In genomic region chr20:2741463-2741862, GRCh38 we compare ENCODE assay signal across 22 cellular contexts. TPM values are rescaled to one million over a fixed set of nuclear protein-coding genes. Genes with fewer than 3 reads are reported as not detected.
DNase-seq lines count a peak whose midpoint lies in the region; ATAC-seq and TF ChIP-seq lines count a peak whose summit lies in the region.
"Had no signal": no experiment of that assay in that cellular context is flagged by ENCODE, and none has a peak within 500 bp of the region (broad histone marks: within the 10 kb centered on the region; RNA-seq: fewer than 3 reads in every experiment).

No MANE protein-coding gene starts in this region.

- intact Hi-C loops in CD4-positive, alpha-beta T cell (cut with DNase I, micrococcal nuclease): loop anchor here (1.0 to 10.0 kb wide), 3 partner anchors 12 to 219 kb away; no protein-coding TSS in a partner anchor
- intact Hi-C loops in activated CD8-positive, alpha-beta T cell treated with anti-CD3 and anti-CD28 coated beads for 36 hours (cut with micrococcal nuclease): no loop called here

- no peak overlapping the region; a peak in 1 of 22 replicates for H3K27ac ChIP-seq in BLaER1 treated with 17β-estradiol and CSF1 and Interleukin-3, amounts not matched to agents 10 nM and 100 nM
- peak overlapping the region; percentile 47 for H3K27ac ChIP-seq in CD4-positive, alpha-beta T cell (ENCODE audit: low read depth, low read length)
- H3K27ac ChIP-seq in effector memory CD4-positive, alpha-beta T cell (ENCODE audit: insufficient read depth, low read length, poor library complexity, severe bottlenecking): peak overlapping the region; percentile 23
- H3K27ac ChIP-seq in SK-N-SH (ENCODE audit: low read depth in 2 of 2, low read length in 1 of 2): no peak overlapping the region
- H3K27ac ChIP-seq: ascending aorta, GM23248, HL-60, KMS-11 had no signal

- H3K4me3 Mint-ChIP-seq in CD4-positive, alpha-beta T cell: peak overlapping the region; percentile 69
- H3K4me3 Mint-ChIP-seq in activated CD8-positive, alpha-beta T cell treated with anti-CD3 and anti-CD28 coated beads for 36 hours: peak overlapping the region; percentile 49
- H3K4me3 Mint-ChIP-seq: neural crest cell had no signal

- CTCF ChIA-PET in CD4-positive, alpha-beta T cell (lab: Charles Lee): interaction anchor here (1.2 to 4.1 kb wide), 6 partner anchors 11 to 53 kb away, joined by 3 to 31 read pairs (median 14); no protein-coding TSS in a partner anchor
- CTCF ChIA-PET in activated CD8-positive, alpha-beta T cell treated with anti-CD3 and anti-CD28 coated beads for 36 hours (lab: Charles Lee): interaction anchor here (0.8 to 7.2 kb wide), 15 partner anchors 8 to 969 kb away, joined by 3 to 110 read pairs (median 5); partner anchors contain the start of genes EBF4 and TMEM239
- CTCF ChIA-PET in SK-N-SH (lab: Yijun Ruan, JAX): interaction anchor here (0.7 to 2.2 kb wide), 7 partner anchors 10 to 95 kb away, joined by 3 to 10 read pairs (median 4); no protein-coding TSS in a partner anchor

- no peaks in the 10 kb centered on the region for H3K9me3 ChIP-seq in BLaER1 treated with 17β-estradiol and CSF1 and Interleukin-3, amounts not matched to agents 10 nM and 100 nM (replicated peaks in 1 of 11)
- H3K9me3 ChIP-seq in CD4-positive, alpha-beta T cell (ENCODE audit: control insufficient read depth, low read length): no peaks in the 10 kb centered on the region
- H3K9me3 ChIP-seq in effector memory CD4-positive, alpha-beta T cell (ENCODE audit: control insufficient read depth, low read length): no peaks in the 10 kb centered on the region
- H3K9me3 ChIP-seq in SK-N-SH: no peaks in the 10 kb centered on the region
- H3K9me3 ChIP-seq: ascending aorta had no signal

- no peak for TF ChIP-seq RAD21 in SK-N-SH (IDR thresholded peaks at IDR 0.05; ENCODE audit: low read length)

- no peak overlapping the region for H3K9ac ChIP-seq in BLaER1 treated with 17β-estradiol and CSF1 and Interleukin-3, amounts not matched to agents 10 nM and 100 nM
- H3K9ac ChIP-seq in SK-N-SH: no peak overlapping the region
- H3K9ac ChIP-seq: GM23248, KMS-11 had no signal

- H3K4me2 ChIP-seq in BLaER1 treated with 17β-estradiol and CSF1 and Interleukin-3, amounts not matched to agents 10 nM and 100 nM: peak overlapping the region; percentile 8 to 69 (median 56); a peak in 20 of 22 replicates
- no peak overlapping the region for H3K4me2 ChIP-seq in SK-N-SH
- H3K4me2 ChIP-seq: KMS-11 had no signal

- POLR2A ChIA-PET in CD4-positive, alpha-beta T cell (lab: Charles Lee): interaction anchor here (0.6 to 5.3 kb wide), 18 partner anchors 8 to 667 kb away, joined by 3 to 178 read pairs (median 10); partner anchors contain the start of genes EBF4, FASTKD5, IDH3B and NOP56
- POLR2A ChIA-PET in activated CD8-positive, alpha-beta T cell treated with anti-CD3 and anti-CD28 coated beads for 36 hours (lab: Charles Lee): interaction anchor here (0.9 to 2.9 kb wide), 8 partner anchors 11 to 87 kb away, joined by 3 to 18 read pairs (median 6); partner anchors contain the start of gene IDH3B
- POLR2A ChIA-PET in SK-N-SH (lab: Yijun Ruan, JAX): no interaction called here

- no peaks in the 10 kb centered on the region for H4K20me1 ChIP-seq in BLaER1 treated with 17β-estradiol and CSF1 and Interleukin-3, amounts not matched to agents 10 nM and 100 nM
- no peaks in the 10 kb centered on the region for H4K20me1 ChIP-seq in SK-N-SH (ENCODE audit: insufficient read depth)

- no peaks in the 10 kb centered on the region for H3K36me3 Mint-ChIP-seq in CD4-positive, alpha-beta T cell (ENCODE audit: low read depth)
- H3K36me3 Mint-ChIP-seq in activated CD8-positive, alpha-beta T cell treated with anti-CD3 and anti-CD28 coated beads for 36 hours (ENCODE audit: low read depth): no peaks in the 10 kb centered on the region

- H3F3A ChIP-seq in SK-N-SH (replicated peaks; ENCODE audit: insufficient read depth): no peaks in the 10 kb centered on the region

- peaks cover 9 to 35% (median 26%) of the 10 kb centered on the region in 10 experiments for H3K4me1 ChIP-seq in BLaER1 treated with 17β-estradiol and CSF1 and Interleukin-3, amounts not matched to agents 10 nM and 100 nM
- H3K4me1 ChIP-seq in effector memory CD4-positive, alpha-beta T cell (ENCODE audit: control insufficient read depth, insufficient read depth, low read length, poor library complexity, severe bottlenecking): peaks cover 29% of the 10 kb centered on the region
- no peaks in the 10 kb centered on the region for H3K4me1 ChIP-seq in SK-N-SH (ENCODE audit: control insufficient read depth in 1 of 2, insufficient read depth in 2 of 2, low read depth in 1 of 2, low read length in 1 of 2)
- H3K4me1 ChIP-seq: ascending aorta had no signal

- 70% methylated on average over 3 of the region's 3 CpGs for WGBS in SK-N-SH (ENCODE audit: low lambda C conversion rate)

- peak in 3 of 10 experiments; percentile 29 to 35 (median 33) for DNase-seq in CD4-positive, alpha-beta T cell
- DNase-seq in activated CD8-positive, alpha-beta T cell treated with anti-CD3 and anti-CD28 coated beads for 36 hours: peak; percentile 81
- no peak for DNase-seq in effector memory CD4-positive, alpha-beta T cell
- DNase-seq in cerebellar cortex (ENCODE audit: low spot score) (no peak), SKM-1 (lab: John Stamatoyannopoulos, UW; ENCODE audit: unreplicated experiment) (no peak), SK-N-SH (no peak)
- DNase-seq: cortex of kidney, erythroblast, GM23248, mammary epithelial cell, NCI-H1436, NCI-H446, retina, SHP77, T1000, trophoblast cell had no signal

- H3K79me2 ChIP-seq in SK-N-SH (ENCODE audit: insufficient read depth): no peaks in the 10 kb centered on the region

- H2AFZ ChIP-seq in SK-N-SH (ENCODE audit: low read depth): no peak overlapping the region
- H2AFZ ChIP-seq: GM23248 had no signal

- H3K9me2 ChIP-seq in SK-N-SH: no peaks in the 10 kb centered on the region

- H3K4me1 Mint-ChIP-seq in CD4-positive, alpha-beta T cell (ENCODE audit: low read depth): peaks cover 51% of the 10 kb centered on the region
- peaks cover 37% of the 10 kb centered on the region for H3K4me1 Mint-ChIP-seq in activated CD8-positive, alpha-beta T cell treated with anti-CD3 and anti-CD28 coated beads for 36 hours (ENCODE audit: low read depth)
- H3K4me1 Mint-ChIP-seq: neural crest cell had no signal

- H3K36me3 ChIP-seq in BLaER1 treated with 17β-estradiol and CSF1 and Interleukin-3, amounts not matched to agents 10 nM and 100 nM: no peaks in the 10 kb centered on the region
- H3K36me3 ChIP-seq in effector memory CD4-positive, alpha-beta T cell (ENCODE audit: control insufficient read depth, insufficient read depth, low read length): no peaks in the 10 kb centered on the region
- H3K36me3 ChIP-seq in SK-N-SH (replicated peaks in 1 of 2; ENCODE audit: control insufficient read depth in 1 of 2, insufficient read depth in 2 of 2, low read length in 1 of 2): no peaks in the 10 kb centered on the region
- H3K36me3 ChIP-seq: ascending aorta had no signal

- H3K27me3 ChIP-seq in BLaER1 treated with 17β-estradiol and CSF1 and Interleukin-3, amounts not matched to agents 10 nM and 100 nM: no peaks in the 10 kb centered on the region
- H3K27me3 ChIP-seq in CD4-positive, alpha-beta T cell (ENCODE audit: control insufficient read depth, insufficient read depth, low read length): no peaks in the 10 kb centered on the region
- H3K27me3 ChIP-seq in effector memory CD4-positive, alpha-beta T cell (replicated peaks; ENCODE audit: control insufficient read depth, insufficient read depth, low read length, poor library complexity, severe bottlenecking): no peaks in the 10 kb centered on the region
- no peaks in the 10 kb centered on the region for H3K27me3 ChIP-seq in SK-N-SH (ENCODE audit: insufficient read depth)
- H3K27me3 ChIP-seq: ascending aorta had no signal

- H3K27me3 Mint-ChIP-seq in CD4-positive, alpha-beta T cell: no peaks in the 10 kb centered on the region
- no peaks in the 10 kb centered on the region for H3K27me3 Mint-ChIP-seq in activated CD8-positive, alpha-beta T cell treated with anti-CD3 and anti-CD28 coated beads for 36 hours

- H3K9me3 Mint-ChIP-seq in CD4-positive, alpha-beta T cell: no peaks in the 10 kb centered on the region
- H3K9me3 Mint-ChIP-seq in activated CD8-positive, alpha-beta T cell treated with anti-CD3 and anti-CD28 coated beads for 36 hours: no peaks in the 10 kb centered on the region
- H3K9me3 Mint-ChIP-seq: neural crest cell had no signal

- no peak for TF ChIP-seq EP300 in SK-N-SH (IDR thresholded peaks at IDR 0.05; ENCODE audit: borderline replicate concordance in 1 of 2, low read depth in 1 of 2, low read length in 1 of 2)

- peak; percentile 91 for ATAC-seq in CD4-positive, alpha-beta T cell (ENCODE audit: poor library complexity)
- ATAC-seq in activated CD8-positive, alpha-beta T cell treated with anti-CD3 and anti-CD28 coated beads for 36 hours: peak; percentile 81
- ATAC-seq in GM21390 (IDR thresholded peaks at IDR 0.05; ENCODE audit: unreplicated experiment): no peak

- no peak overlapping the region for H3K4me3 ChIP-seq in BLaER1 treated with 17β-estradiol and CSF1 and Interleukin-3, amounts not matched to agents 10 nM and 100 nM
- H3K4me3 ChIP-seq in effector memory CD4-positive, alpha-beta T cell (ENCODE audit: insufficient read depth, low read depth, low read length, poor library complexity, severe bottlenecking): no peak overlapping the region
- no peak overlapping the region for H3K4me3 ChIP-seq in SK-N-SH (ENCODE audit: low read depth in 2 of 2, low read length in 1 of 2)
- H3K4me3 ChIP-seq: ascending aorta, GM23248 had no signal

- H3K27ac Mint-ChIP-seq in CD4-positive, alpha-beta T cell: peak overlapping the region; percentile 90
- H3K27ac Mint-ChIP-seq in activated CD8-positive, alpha-beta T cell treated with anti-CD3 and anti-CD28 coated beads for 36 hours: peak overlapping the region; percentile 87

- no peak for TF ChIP-seq CTCF in CD4-positive, alpha-beta T cell (IDR thresholded peaks at IDR 0.05)
- no peak for TF ChIP-seq CTCF in activated CD8-positive, alpha-beta T cell treated with anti-CD3 and anti-CD28 coated beads for 36 hours (IDR thresholded peaks at IDR 0.05)
- TF ChIP-seq CTCF in SK-N-SH (IDR thresholded peaks at IDR 0.05): no peak

TF ChIP-seq in SK-N-SH, 30 proteins besides CTCF, POLR2A, EP300 and RAD21 (continues in another document):
- TF ChIP-seq JUND (IDR thresholded peaks at IDR 0.05) (no peak), GATA2 (CRISPR knock-in tag; IDR thresholded peaks at IDR 0.05) (no peak), TAF1 (IDR thresholded peaks at IDR 0.05; ENCODE audit: borderline replicate concordance, low read depth, low read length) (no peak), SMC3 (IDR thresholded peaks at IDR 0.05; ENCODE audit: low read depth, low read length) (no peak)

RNA-seq across cellular contexts. Expression of gene EBF4, which starts 48.9 kb away (rescaled TPM):
- 1 to 10 TPM; 4.2 to 5.1 TPM for total RNA-seq in CD4-positive, alpha-beta T cell
- total RNA-seq in activated CD8-positive, alpha-beta T cell treated with anti-CD3 and anti-CD28 coated beads for 36 hours: 1 to 10 TPM; 1.1 to 1.2 TPM
- 15.9 and 20.6 TPM in 2 replicates for polyA plus RNA-seq in SK-N-SH (2012; rRNA removed)
- 8.4 and 13.2 TPM in 2 replicates for polyA plus RNA-seq in SK-N-SH (2012; cell fraction: cytosol; rRNA removed)
- 103 and 177 TPM in 2 replicates for polyA plus RNA-seq in SK-N-SH (2012; cell fraction: nucleus; rRNA removed)
- total RNA-seq: GM23248 had no signal
- polyA plus RNA-seq: mammary epithelial cell had no signal

RNA-seq across cellular contexts. Expression of gene CPXM1, which starts 59.0 kb away (rescaled TPM):
- total RNA-seq in CD4-positive, alpha-beta T cell: not detected
- total RNA-seq in activated CD8-positive, alpha-beta T cell treated with anti-CD3 and anti-CD28 coated beads for 36 hours: 1 to 10 TPM; 2.0 to 2.9 TPM
- 58.3 and 99.9 TPM in 2 replicates for polyA plus RNA-seq in SK-N-SH (2012; rRNA removed)
- 36.1 and 58.7 TPM in 2 replicates for polyA plus RNA-seq in SK-N-SH (2012; cell fraction: cytosol; rRNA removed)
- 140 and 155 TPM in 2 replicates for polyA plus RNA-seq in SK-N-SH (2012; cell fraction: nucleus; rRNA removed)
- total RNA-seq: ascending aorta, GM23248 had no signal
- polyA plus RNA-seq: mammary epithelial cell had no signal

Comparison
In these comparisons a context has a peak if more than half of its experiments do, and no peak if none do; other contexts are left out.
1. H3K27ac ChIP-seq: peak in CD4-positive, alpha-beta T cell (single experiment) and effector memory CD4-positive, alpha-beta T cell (single experiment); none in BLaER1 treated with 17β-estradiol and CSF1 and Interleukin-3, amounts not matched to agents 10 nM and 100 nM (0 of 11) and SK-N-SH (0 of 2).